Comparison of ENCODE assay signal across 19 cellular contexts in genomic region chr20:19816386-19816785, GRCh38. TPM values are rescaled to one million over a fixed set of nuclear protein-coding genes. Genes with fewer than 3 reads are reported as not detected.
DNase-seq lines count a peak whose midpoint lies in the region; ATAC-seq and TF ChIP-seq lines count a peak whose summit lies in the region.
"Had no signal": no experiment of that assay in that cellular context is flagged by ENCODE, and none has a peak within 500 bp of the region (broad histone marks: within the 10 kb centered on the region; RNA-seq: fewer than 3 reads in every experiment).

No MANE protein-coding gene starts in this region.

- H3K4me3 Mint-ChIP-seq in activated CD8-positive, alpha-beta T cell treated with anti-CD3 and anti-CD28 coated beads for 36 hours, result no peak overlapping the region
- H3K4me3 Mint-ChIP-seq: activated naive CD8-positive, alpha-beta T cell treated with anti-CD3 and anti-CD28 coated beads, Interleukin-2, amount 10 ng/mL, durations not matched to agents 7 days and 5 days; activated T-cell treated with anti-CD3 and anti-CD28 coated beads, Interleukin-2, amount 50 U/mL, for 4 hours had no signal

- H3K9me3 ChIP-seq in PC-9 (ENCODE audit: insufficient read depth, low read depth) (peaks cover 16% of the 10 kb centered on the region; the same call in 1 of the 2 replicates), psoas muscle (no peaks in the 10 kb centered on the region)
- H3K9me3 ChIP-seq: MG63 had no signal

- no peak overlapping the region for H3K27ac Mint-ChIP-seq in activated CD8-positive, alpha-beta T cell treated with anti-CD3 and anti-CD28 coated beads for 36 hours
- H3K27ac Mint-ChIP-seq: activated naive CD8-positive, alpha-beta T cell treated with anti-CD3 and anti-CD28 coated beads, Interleukin-2, amount 10 ng/mL, durations not matched to agents 7 days and 5 days had no signal

- H3K36me3 Mint-ChIP-seq in activated CD8-positive, alpha-beta T cell treated with anti-CD3 and anti-CD28 coated beads for 36 hours (ENCODE audit: low read depth), result no peaks in the 10 kb centered on the region
- H3K36me3 Mint-ChIP-seq: activated naive CD8-positive, alpha-beta T cell treated with anti-CD3 and anti-CD28 coated beads, Interleukin-2, amount 10 ng/mL, durations not matched to agents 7 days and 5 days had no signal

- POLR2A ChIA-PET in PC-9 (lab: Charles Lee; ENCODE audit: unreplicated experiment), result no interaction called here
- POLR2A ChIA-PET in activated CD8-positive, alpha-beta T cell treated with anti-CD3 and anti-CD28 coated beads for 36 hours (lab: Charles Lee), result no interaction called here

- H3K27me3 ChIP-seq in PC-9 (ENCODE audit: insufficient read depth, low read depth), result no peaks in the 10 kb centered on the region
- no peaks in the 10 kb centered on the region for H3K27me3 ChIP-seq in psoas muscle (ENCODE audit: insufficient read depth in 3 of 3, low read length in 2 of 3)
- H3K27me3 ChIP-seq: MG63 had no signal

- no peak for TF ChIP-seq CTCF in PC-9 (conservative IDR thresholded peaks at IDR 0.05)
- TF ChIP-seq CTCF in psoas muscle (IDR thresholded peaks at IDR 0.05), result no peak
- TF ChIP-seq CTCF in activated CD8-positive, alpha-beta T cell treated with anti-CD3 and anti-CD28 coated beads for 36 hours (IDR thresholded peaks at IDR 0.05), result no peak

- peak overlapping the region; percentile 95 for H3K27ac ChIP-seq in PC-9
- H3K27ac ChIP-seq in epithelial cell of prostate, result peak overlapping the region; percentile 96
- peak overlapping the region; percentile 37 for H3K27ac ChIP-seq in psoas muscle
- H3K27ac ChIP-seq: C4-2B, parathyroid adenoma had no signal

- peaks cover 4% of the 10 kb centered on the region for H3K4me1 Mint-ChIP-seq in activated CD8-positive, alpha-beta T cell treated with anti-CD3 and anti-CD28 coated beads for 36 hours (ENCODE audit: low read depth)

- H3F3A ChIP-seq in PC-9 (ENCODE audit: insufficient read depth, low read depth), result peaks cover 16% of the 10 kb centered on the region

- H3K4me3 ChIP-seq in PC-9 (no peak overlapping the region), psoas muscle (no peak overlapping the region)
- H3K4me3 ChIP-seq: MG63 had no signal

- H3K4me1 ChIP-seq in PC-9 (replicated peaks; ENCODE audit: insufficient read depth) (peaks cover 32% of the 10 kb centered on the region), psoas muscle (peaks cover 22% of the 10 kb centered on the region)
- H3K4me1 ChIP-seq: parathyroid adenoma had no signal

- H3K9me3 Mint-ChIP-seq in activated CD8-positive, alpha-beta T cell treated with anti-CD3 and anti-CD28 coated beads for 36 hours, result peaks cover 6% of the 10 kb centered on the region
- H3K9me3 Mint-ChIP-seq: activated naive CD8-positive, alpha-beta T cell treated with anti-CD3 and anti-CD28 coated beads, Interleukin-2, amount 10 ng/mL, durations not matched to agents 7 days and 5 days had no signal

- H3K36me3 ChIP-seq in PC-9 (ENCODE audit: low read depth), result no peaks in the 10 kb centered on the region
- no peaks in the 10 kb centered on the region for H3K36me3 ChIP-seq in psoas muscle (ENCODE audit: insufficient read depth in 1 of 2, low read depth in 1 of 2)
- H3K36me3 ChIP-seq: MG63 had no signal

- WGBS in psoas muscle, 3 donors, result 70 to 80% (median 80%) methylated on average over 4 of the region's 4 CpGs

- peaks cover 7% of the 10 kb centered on the region for H3K27me3 Mint-ChIP-seq in activated CD8-positive, alpha-beta T cell treated with anti-CD3 and anti-CD28 coated beads for 36 hours

- CTCF ChIA-PET in PC-9 (lab: Charles Lee), result no interaction called here
- CTCF ChIA-PET in activated CD8-positive, alpha-beta T cell treated with anti-CD3 and anti-CD28 coated beads for 36 hours (lab: Charles Lee), result no interaction called here

- BruUV-seq in PC-9 (replicated peaks; lab: Mats Ljungman, UMichigan), result no TSS peak

- intact Hi-C loops in PC-9 (cut with micrococcal nuclease; ENCODE audit: unreplicated experiment) (no loop called here), psoas muscle (cut with DNase I) (no loop called here)
- intact Hi-C loops in activated CD8-positive, alpha-beta T cell treated with anti-CD3 and anti-CD28 coated beads for 36 hours (cut with micrococcal nuclease), result no loop called here

- no peak overlapping the region for H2AFZ ChIP-seq in PC-9
- H2AFZ ChIP-seq: parathyroid adenoma had no signal

- DNase-seq in EH (ENCODE audit: low read depth) (peak; percentile 38), PC-9 (no peak), epithelial cell of prostate (ENCODE audit: low read depth, low spot score) (no peak), psoas muscle (no peak), cortex of kidney (lab: John Stamatoyannopoulos, UW) (no peak), OCI-M1 (lab: John Stamatoyannopoulos, UW) (no peak)
- DNase-seq in activated CD8-positive, alpha-beta T cell treated with anti-CD3 and anti-CD28 coated beads for 36 hours, result no peak
- DNase-seq: activated naive CD8-positive, alpha-beta T cell treated with anti-CD3 and anti-CD28 coated beads, Interleukin-2, amount 10 ng/mL, durations not matched to agents 7 days and 5 days; activated T-cell treated with anti-CD3 and anti-CD28 coated beads, Interleukin-2, amount 50 U/mL, for 4 hours; cerebellar nuclear complex; DMS53; head of caudate nucleus; kidney glomerular epithelial cell; NCI-H1930; NCI-H510A treated with DMSO at 0.1 percent for 48 hours had no signal

- no peak overlapping the region for H3K4me2 ChIP-seq in PC-9

- ATAC-seq in psoas muscle, result no peak
- no peak for ATAC-seq in activated CD8-positive, alpha-beta T cell treated with anti-CD3 and anti-CD28 coated beads for 36 hours
- no peak for ATAC-seq in GM21515 (IDR thresholded peaks at IDR 0.05; ENCODE audit: unreplicated experiment)
- ATAC-seq: activated T-cell treated with anti-CD3 and anti-CD28 coated beads, Interleukin-2, amount 50 U/mL, for 4 hours had no signal

- H3K9me2 ChIP-seq in PC-9 (ENCODE audit: insufficient read depth), result no peaks in the 10 kb centered on the region

- H3K79me2 ChIP-seq in PC-9 (ENCODE audit: low read depth), result no peaks in the 10 kb centered on the region

- H4K20me1 ChIP-seq in PC-9 (ENCODE audit: insufficient read depth), result no peaks in the 10 kb centered on the region

RNA-seq across cellular contexts. Expression of gene RIN2, which starts 58.3 kb away (rescaled TPM):
- 39.0 and 46.2 TPM in 2 replicates for total RNA-seq in PC-9 (2021)
- total RNA-seq in psoas muscle, result 10 to 100 TPM; 18.9 to 33.4 (median 25.1) TPM
- 1 to 10 TPM; 4.4 to 9.6 (median 5.5) TPM for polyA plus RNA-seq in psoas muscle
- total RNA-seq in activated CD8-positive, alpha-beta T cell treated with anti-CD3 and anti-CD28 coated beads for 36 hours, result not detected

Comparison
In these comparisons a context has a peak if more than half of its experiments do, and no peak if none do; other contexts are left out.
1. H3K27ac ChIP-seq: peak in every context shown above with its lines; median percentile 96 in epithelial cell of prostate; 95 in PC-9; 37 in psoas muscle.
2. RNA of gene RIN2, which starts 58.3 kb away (total RNA-seq): 39.0 to 46.2 TPM in PC-9 and 18.9 to 33.4 TPM in psoas muscle; not detected in activated CD8-positive, alpha-beta T cell treated with anti-CD3 and anti-CD28 coated beads for 36 hours; every median in the first group is over 10 times any median in the second.